In genomic region chr2:171924170-171924942, GRCh38 we compare ENCODE assay signal across 1 cellular context.
TF ChIP-seq lines count a peak whose summit lies in the region.

No MANE protein-coding gene starts in this region.

TF ChIP-seq in GM12878, 131 proteins besides CTCF, POLR2A, EP300 and RAD21 (continued from another document):
- TF ChIP-seq ZBTB33 (IDR thresholded peaks at IDR 0.05) (no peak), ZNF274 (IDR thresholded peaks at IDR 0.05; ENCODE audit: insufficient read depth, insufficient read length) (no peak), SMAD1 (IDR thresholded peaks at IDR 0.05; ENCODE audit: low read depth, partially characterized antibody) (no peak), JUND (IDR thresholded peaks at IDR 0.05; ENCODE audit: low read depth, low read length) (no peak), CBFB (IDR thresholded peaks at IDR 0.05; ENCODE audit: low read depth) (no peak), CEBPB (IDR thresholded peaks at IDR 0.05; ENCODE audit: borderline replicate concordance in 1 of 2, low read depth in 2 of 2, low read length in 2 of 2) (no peak)
- TF ChIP-seq, protein P1, sequence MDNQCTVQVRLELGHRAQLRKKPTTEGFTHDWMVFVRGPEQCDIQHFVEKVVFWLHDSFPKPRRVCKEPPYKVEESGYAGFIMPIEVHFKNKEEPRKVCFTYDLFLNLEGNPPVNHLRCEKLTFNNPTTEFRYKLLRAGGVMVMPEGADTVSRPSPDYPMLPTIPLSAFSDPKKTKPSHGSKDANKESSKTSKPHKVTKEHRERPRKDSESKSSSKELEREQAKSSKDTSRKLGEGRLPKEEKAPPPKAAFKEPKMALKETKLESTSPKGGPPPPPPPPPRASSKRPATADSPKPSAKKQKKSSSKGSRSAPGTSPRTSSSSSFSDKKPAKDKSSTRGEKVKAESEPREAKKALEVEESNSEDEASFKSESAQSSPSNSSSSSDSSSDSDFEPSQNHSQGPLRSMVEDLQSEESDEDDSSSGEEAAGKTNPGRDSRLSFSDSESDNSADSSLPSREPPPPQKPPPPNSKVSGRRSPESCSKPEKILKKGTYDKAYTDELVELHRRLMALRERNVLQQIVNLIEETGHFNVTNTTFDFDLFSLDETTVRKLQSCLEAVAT (IDR thresholded peaks at IDR 0.05): 0 out of 2 replicates have a peak, but pooled peaks have one; percentile 34
